In genomic region chr6:156379392-156379910, GRCh38 we compare ENCODE assay signal across 16 cellular contexts.
"Had no signal": no experiment of that assay in that cellular context is flagged by ENCODE, and none has a peak within 500 bp of the region (broad histone marks: within the 10 kb centered on the region; RNA-seq: fewer than 3 reads in every experiment).

No MANE protein-coding gene starts in this region.

- H3K27me3 ChIP-seq: esophagus muscularis mucosa, right lobe of liver, spleen, suprapubic skin, upper lobe of right lung had no signal

- DNase-seq: activated CD4-positive, alpha-beta T cell treated with anti-CD3 and anti-CD28 coated beads, Interleukin-2, amount 10 ng/mL, durations not matched to agents 7 days and 5 days; activated naive CD4-positive, alpha-beta T cell treated with Interleukin-2 at 50 U/mL for 16 hours; effector CD4-positive, alpha-beta T cell; hippocampal formation; left ventricle myocardium superior; nephron progenitor cell; psoas muscle; right lobe of liver; spleen; upper lobe of right lung had no signal

- H3K36me3 ChIP-seq: esophagus muscularis mucosa, right lobe of liver, spleen, suprapubic skin, upper lobe of right lung had no signal

- H3K27me3 Mint-ChIP-seq: activated CD4-positive, alpha-beta T cell treated with anti-CD3 and anti-CD28 coated beads, Interleukin-2, amount 10 ng/mL, durations not matched to agents 7 days and 5 days; activated T-helper 17 cell treated with anti-CD3 and anti-CD28 coated beads, Interleukin-2, amount 50 U/mL, for 72 hours had no signal

- H3K27ac Mint-ChIP-seq: activated CD4-positive, alpha-beta T cell treated with anti-CD3 and anti-CD28 coated beads, Interleukin-2, amount 10 ng/mL, durations not matched to agents 7 days and 5 days; activated T-helper 17 cell treated with anti-CD3 and anti-CD28 coated beads, Interleukin-2, amount 50 U/mL, for 72 hours; nephron progenitor cell; stimulated activated naive CD8-positive, alpha-beta T cell treated with anti-CD3 and anti-CD28 coated beads, Interleukin-15, Interleukin-2, amounts not matched to agents 100 ng/mL and 50 ng/mL, for 24 hours; T-helper 2 cell treated with Interferon-gamma antibody and Interleukin-4, amounts not matched to agents 5 μg/mL and 100 μg/mL, for 36 hours had no signal

- H3K4me3 Mint-ChIP-seq: activated CD4-positive, alpha-beta T cell treated with anti-CD3 and anti-CD28 coated beads, Interleukin-2, amount 10 ng/mL, durations not matched to agents 7 days and 5 days; activated T-helper 17 cell treated with anti-CD3 and anti-CD28 coated beads, Interleukin-2, amount 50 U/mL, for 72 hours; nephron progenitor cell; stimulated activated naive CD8-positive, alpha-beta T cell treated with anti-CD3 and anti-CD28 coated beads, Interleukin-15, Interleukin-2, amounts not matched to agents 100 ng/mL and 50 ng/mL, for 24 hours; T-helper 2 cell treated with Interferon-gamma antibody and Interleukin-4, amounts not matched to agents 5 μg/mL and 100 μg/mL, for 36 hours had no signal

- H3K4me3 ChIP-seq: coronary artery, esophagus muscularis mucosa, psoas muscle, right lobe of liver, spleen, suprapubic skin, upper lobe of right lung had no signal

- H3K4me1 Mint-ChIP-seq: activated CD4-positive, alpha-beta T cell treated with anti-CD3 and anti-CD28 coated beads, Interleukin-2, amount 10 ng/mL, durations not matched to agents 7 days and 5 days; nephron progenitor cell had no signal

- ATAC-seq: left ventricle myocardium superior, psoas muscle, right lobe of liver, upper lobe of right lung had no signal

- H3K9me3 Mint-ChIP-seq: activated T-helper 17 cell treated with anti-CD3 and anti-CD28 coated beads, Interleukin-2, amount 50 U/mL, for 72 hours; nephron progenitor cell; stimulated activated naive CD8-positive, alpha-beta T cell treated with anti-CD3 and anti-CD28 coated beads, Interleukin-15, Interleukin-2, amounts not matched to agents 100 ng/mL and 50 ng/mL, for 24 hours; T-helper 2 cell treated with Interferon-gamma antibody and Interleukin-4, amounts not matched to agents 5 μg/mL and 100 μg/mL, for 36 hours had no signal

- H3K4me1 ChIP-seq: psoas muscle, right lobe of liver, spleen had no signal

- H3K27ac ChIP-seq: coronary artery, esophagus muscularis mucosa, psoas muscle, right lobe of liver, spleen, suprapubic skin, upper lobe of right lung had no signal

- H3K9me3 ChIP-seq: esophagus muscularis mucosa, psoas muscle, right lobe of liver, spleen, suprapubic skin, upper lobe of right lung had no signal
